Comparison of ENCODE assay signal across 2 cellular contexts in the genomic region with DNA sequence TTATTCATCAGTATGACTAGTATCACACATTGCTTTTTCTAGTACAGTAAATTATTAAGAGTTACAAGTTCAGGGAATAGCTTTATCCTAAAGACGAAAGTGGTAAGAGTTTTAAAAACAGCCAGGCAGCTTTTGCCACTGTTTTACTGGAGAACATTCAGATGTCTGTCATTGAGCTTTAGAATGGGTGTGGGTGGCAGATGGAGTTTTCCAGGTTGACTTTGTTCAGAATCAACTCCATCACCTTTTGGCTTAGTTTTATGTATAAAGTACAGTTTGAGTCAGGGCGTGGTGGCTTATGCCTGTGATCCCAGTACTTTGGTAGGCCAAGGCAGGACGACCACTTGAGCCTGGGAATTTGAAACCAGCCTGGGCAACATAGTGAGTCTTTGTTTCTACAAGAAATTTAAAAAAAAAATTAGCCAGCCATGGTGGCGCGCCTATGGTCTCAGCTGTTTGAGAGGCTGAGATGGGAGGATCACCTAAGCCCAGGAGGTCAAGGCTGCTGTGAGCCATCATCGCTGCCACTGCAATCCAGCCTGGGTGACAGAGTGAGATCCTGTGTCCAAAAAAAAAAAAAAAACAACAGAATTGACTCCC.
TF ChIP-seq lines count a peak whose summit lies in the region.

No MANE protein-coding gene starts in this region.

TF ChIP-seq in HepG2, 621 proteins besides CTCF, POLR2A, EP300 and RAD21:
- TF ChIP-seq, protein P1, sequence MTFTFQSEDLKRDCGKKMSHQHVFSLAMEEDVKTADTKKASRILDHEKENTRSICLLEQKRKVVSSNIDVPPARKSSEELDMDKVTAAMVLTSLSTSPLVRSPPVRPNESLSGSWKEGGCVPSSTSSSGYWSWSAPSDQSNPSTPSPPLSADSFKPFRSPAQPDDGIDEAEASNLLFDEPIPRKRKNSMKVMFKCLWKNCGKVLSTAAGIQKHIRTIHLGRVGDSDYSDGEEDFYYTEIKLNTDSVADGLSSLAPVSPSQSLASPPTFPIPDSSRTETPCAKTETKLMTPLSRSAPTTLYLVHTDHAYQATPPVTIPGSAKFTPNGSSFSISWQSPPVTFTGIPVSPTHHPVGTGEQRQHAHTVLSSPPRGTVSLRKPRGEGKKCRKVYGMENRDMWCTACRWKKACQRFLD (CRISPR knock-in tag; IDR thresholded peaks at IDR 0.05; ENCODE audit: borderline replicate concordance): no peak
- TF ChIP-seq NFIC (IDR thresholded peaks at IDR 0.05; ENCODE audit: low read length) (no peak), FIP1L1 (IDR thresholded peaks at IDR 0.05; ENCODE audit: borderline replicate concordance, insufficient read depth, low read depth, low read length) (no peak)
- TF ChIP-seq, protein P2, sequence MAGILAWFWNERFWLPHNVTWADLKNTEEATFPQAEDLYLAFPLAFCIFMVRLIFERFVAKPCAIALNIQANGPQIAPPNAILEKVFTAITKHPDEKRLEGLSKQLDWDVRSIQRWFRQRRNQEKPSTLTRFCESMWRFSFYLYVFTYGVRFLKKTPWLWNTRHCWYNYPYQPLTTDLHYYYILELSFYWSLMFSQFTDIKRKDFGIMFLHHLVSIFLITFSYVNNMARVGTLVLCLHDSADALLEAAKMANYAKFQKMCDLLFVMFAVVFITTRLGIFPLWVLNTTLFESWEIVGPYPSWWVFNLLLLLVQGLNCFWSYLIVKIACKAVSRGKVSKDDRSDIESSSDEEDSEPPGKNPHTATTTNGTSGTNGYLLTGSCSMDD (CRISPR knock-in tag; IDR thresholded peaks at IDR 0.05): no peak
- TF ChIP-seq, protein P3, sequence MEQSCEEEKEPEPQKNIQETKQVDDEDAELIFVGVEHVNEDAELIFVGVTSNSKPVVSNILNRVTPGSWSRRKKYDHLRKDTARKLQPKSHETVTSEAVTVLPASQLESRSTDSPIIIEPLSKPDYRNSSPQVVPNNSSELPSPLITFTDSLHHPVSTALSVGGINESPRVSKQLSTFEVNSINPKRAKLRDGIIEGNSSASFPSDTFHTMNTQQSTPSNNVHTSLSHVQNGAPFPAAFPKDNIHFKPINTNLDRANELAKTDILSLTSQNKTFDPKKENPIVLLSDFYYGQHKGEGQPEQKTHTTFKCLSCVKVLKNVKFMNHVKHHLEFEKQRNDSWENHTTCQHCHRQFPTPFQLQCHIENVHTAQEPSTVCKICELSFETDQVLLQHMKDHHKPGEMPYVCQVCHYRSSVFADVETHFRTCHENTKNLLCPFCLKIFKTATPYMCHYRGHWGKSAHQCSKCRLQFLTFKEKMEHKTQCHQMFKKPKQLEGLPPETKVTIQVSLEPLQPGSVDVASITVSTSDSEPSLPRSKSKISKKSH (CRISPR knock-in tag; IDR thresholded peaks at IDR 0.05; ENCODE audit: borderline replicate concordance): no peak
TF ChIP-seq in HepG2: peak in this region for 0.

TF ChIP-seq in GM12878, 131 proteins besides CTCF, POLR2A, EP300 and RAD21:
- TF ChIP-seq POLR2AphosphoS2 (IDR thresholded peaks at IDR 0.05; ENCODE audit: low read depth, low read length): no peak
- TF ChIP-seq NFYA (IDR thresholded peaks at IDR 0.05; ENCODE audit: borderline replicate concordance, low read depth, low read length): no peak
- TF ChIP-seq, protein P4, sequence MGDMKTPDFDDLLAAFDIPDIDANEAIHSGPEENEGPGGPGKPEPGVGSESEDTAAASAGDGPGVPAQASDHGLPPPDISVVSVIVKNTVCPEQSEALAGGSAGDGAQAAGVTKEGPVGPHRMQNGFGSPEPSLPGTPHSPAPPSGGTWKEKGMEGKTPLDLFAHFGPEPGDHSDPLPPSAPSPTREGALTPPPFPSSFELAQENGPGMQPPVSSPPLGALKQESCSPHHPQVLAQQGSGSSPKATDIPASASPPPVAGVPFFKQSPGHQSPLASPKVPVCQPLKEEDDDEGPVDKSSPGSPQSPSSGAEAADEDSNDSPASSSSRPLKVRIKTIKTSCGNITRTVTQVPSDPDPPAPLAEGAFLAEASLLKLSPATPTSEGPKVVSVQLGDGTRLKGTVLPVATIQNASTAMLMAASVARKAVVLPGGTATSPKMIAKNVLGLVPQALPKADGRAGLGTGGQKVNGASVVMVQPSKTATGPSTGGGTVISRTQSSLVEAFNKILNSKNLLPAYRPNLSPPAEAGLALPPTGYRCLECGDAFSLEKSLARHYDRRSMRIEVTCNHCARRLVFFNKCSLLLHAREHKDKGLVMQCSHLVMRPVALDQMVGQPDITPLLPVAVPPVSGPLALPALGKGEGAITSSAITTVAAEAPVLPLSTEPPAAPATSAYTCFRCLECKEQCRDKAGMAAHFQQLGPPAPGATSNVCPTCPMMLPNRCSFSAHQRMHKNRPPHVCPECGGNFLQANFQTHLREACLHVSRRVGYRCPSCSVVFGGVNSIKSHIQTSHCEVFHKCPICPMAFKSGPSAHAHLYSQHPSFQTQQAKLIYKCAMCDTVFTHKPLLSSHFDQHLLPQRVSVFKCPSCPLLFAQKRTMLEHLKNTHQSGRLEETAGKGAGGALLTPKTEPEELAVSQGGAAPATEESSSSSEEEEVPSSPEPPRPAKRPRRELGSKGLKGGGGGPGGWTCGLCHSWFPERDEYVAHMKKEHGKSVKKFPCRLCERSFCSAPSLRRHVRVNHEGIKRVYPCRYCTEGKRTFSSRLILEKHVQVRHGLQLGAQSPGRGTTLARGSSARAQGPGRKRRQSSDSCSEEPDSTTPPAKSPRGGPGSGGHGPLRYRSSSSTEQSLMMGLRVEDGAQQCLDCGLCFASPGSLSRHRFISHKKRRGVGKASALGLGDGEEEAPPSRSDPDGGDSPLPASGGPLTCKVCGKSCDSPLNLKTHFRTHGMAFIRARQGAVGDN (IDR thresholded peaks at IDR 0.05): no peak
- no peak for TF ChIP-seq IKZF1 (conservative IDR thresholded peaks at IDR 0.05)
- no peak for TF ChIP-seq RBBP5 (conservative IDR thresholded peaks at IDR 0.05)
- no peak for TF ChIP-seq GABPA (IDR thresholded peaks at IDR 0.05; ENCODE audit: low read depth)
- TF ChIP-seq JUND (IDR thresholded peaks at IDR 0.05; ENCODE audit: low read depth, low read length): no peak
- TF ChIP-seq BCL11A (IDR thresholded peaks at IDR 0.05; ENCODE audit: low read depth, low read length): no peak
- no peak for TF ChIP-seq WRNIP1 (IDR thresholded peaks at IDR 0.05; ENCODE audit: borderline replicate concordance, low read depth, low read length)
- no peak for TF ChIP-seq ZNF274 (IDR thresholded peaks at IDR 0.05; ENCODE audit: insufficient read depth, insufficient read length)
- TF ChIP-seq SUPT20H (IDR thresholded peaks at IDR 0.05; ENCODE audit: borderline replicate concordance, control insufficient read depth, low read depth, low read length): no peak
- no peak for TF ChIP-seq STAT3 (IDR thresholded peaks at IDR 0.05; ENCODE audit: low read depth, low read length)
- TF ChIP-seq, protein P5, sequence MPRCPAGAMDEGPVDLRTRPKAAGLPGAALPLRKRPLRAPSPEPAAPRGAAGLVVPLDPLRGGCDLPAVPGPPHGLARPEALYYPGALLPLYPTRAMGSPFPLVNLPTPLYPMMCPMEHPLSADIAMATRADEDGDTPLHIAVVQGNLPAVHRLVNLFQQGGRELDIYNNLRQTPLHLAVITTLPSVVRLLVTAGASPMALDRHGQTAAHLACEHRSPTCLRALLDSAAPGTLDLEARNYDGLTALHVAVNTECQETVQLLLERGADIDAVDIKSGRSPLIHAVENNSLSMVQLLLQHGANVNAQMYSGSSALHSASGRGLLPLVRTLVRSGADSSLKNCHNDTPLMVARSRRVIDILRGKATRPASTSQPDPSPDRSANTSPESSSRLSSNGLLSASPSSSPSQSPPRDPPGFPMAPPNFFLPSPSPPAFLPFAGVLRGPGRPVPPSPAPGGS (IDR thresholded peaks at IDR 0.05; ENCODE audit: borderline replicate concordance, insufficient read depth, low read depth, low read length, poor library complexity, severe bottlenecking): no peak
- TF ChIP-seq, protein P6, sequence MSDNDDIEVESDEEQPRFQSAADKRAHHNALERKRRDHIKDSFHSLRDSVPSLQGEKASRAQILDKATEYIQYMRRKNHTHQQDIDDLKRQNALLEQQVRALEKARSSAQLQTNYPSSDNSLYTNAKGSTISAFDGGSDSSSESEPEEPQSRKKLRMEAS (IDR thresholded peaks at IDR 0.05; ENCODE audit: low read depth, low read length): no peak
- TF ChIP-seq SMARCA5 (IDR thresholded peaks at IDR 0.05): no peak
- TF ChIP-seq PML (IDR thresholded peaks at IDR 0.05; ENCODE audit: low read length): no peak
- TF ChIP-seq, protein P7, sequence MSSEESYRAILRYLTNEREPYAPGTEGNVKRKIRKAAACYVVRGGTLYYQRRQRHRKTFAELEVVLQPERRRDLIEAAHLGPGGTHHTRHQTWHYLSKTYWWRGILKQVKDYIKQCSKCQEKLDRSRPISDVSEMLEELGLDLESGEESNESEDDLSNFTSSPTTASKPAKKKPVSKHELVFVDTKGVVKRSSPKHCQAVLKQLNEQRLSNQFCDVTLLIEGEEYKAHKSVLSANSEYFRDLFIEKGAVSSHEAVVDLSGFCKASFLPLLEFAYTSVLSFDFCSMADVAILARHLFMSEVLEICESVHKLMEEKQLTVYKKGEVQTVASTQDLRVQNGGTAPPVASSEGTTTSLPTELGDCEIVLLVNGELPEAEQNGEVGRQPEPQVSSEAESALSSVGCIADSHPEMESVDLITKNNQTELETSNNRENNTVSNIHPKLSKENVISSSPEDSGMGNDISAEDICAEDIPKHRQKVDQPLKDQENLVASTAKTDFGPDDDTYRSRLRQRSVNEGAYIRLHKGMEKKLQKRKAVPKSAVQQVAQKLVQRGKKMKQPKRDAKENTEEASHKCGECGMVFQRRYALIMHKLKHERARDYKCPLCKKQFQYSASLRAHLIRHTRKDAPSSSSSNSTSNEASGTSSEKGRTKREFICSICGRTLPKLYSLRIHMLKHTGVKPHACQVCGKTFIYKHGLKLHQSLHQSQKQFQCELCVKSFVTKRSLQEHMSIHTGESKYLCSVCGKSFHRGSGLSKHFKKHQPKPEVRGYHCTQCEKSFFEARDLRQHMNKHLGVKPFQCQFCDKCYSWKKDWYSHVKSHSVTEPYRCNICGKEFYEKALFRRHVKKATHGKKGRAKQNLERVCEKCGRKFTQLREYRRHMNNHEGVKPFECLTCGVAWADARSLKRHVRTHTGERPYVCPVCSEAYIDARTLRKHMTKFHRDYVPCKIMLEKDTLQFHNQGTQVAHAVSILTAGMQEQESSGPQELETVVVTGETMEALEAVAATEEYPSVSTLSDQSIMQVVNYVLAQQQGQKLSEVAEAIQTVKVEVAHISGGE (CRISPR knock-in tag; IDR thresholded peaks at IDR 0.05): no peak
- no peak for TF ChIP-seq NR2C1 (IDR thresholded peaks at IDR 0.05)
TF ChIP-seq in GM12878: peak in this region for 0.
